16 cellular contexts compared by ENCODE assay signal in genomic region chr2:230731512-230731911, GRCh38. TPM values are rescaled to one million over a fixed set of nuclear protein-coding genes. Genes with fewer than 3 reads are reported as not detected.
DNase-seq lines count a peak whose midpoint lies in the region; ATAC-seq, FAIRE-seq and TF ChIP-seq lines count a peak whose summit lies in the region.
"Had no signal": no experiment of that assay in that cellular context is flagged by ENCODE, and none has a peak within 500 bp of the region (broad histone marks: within the 10 kb centered on the region; RNA-seq: fewer than 3 reads in every experiment).

No MANE protein-coding gene starts in this region.

- H3K4me1 Mint-ChIP-seq in GM23338, result peaks cover 45% of the 10 kb centered on the region
- peaks cover 49% of the 10 kb centered on the region for H3K4me1 Mint-ChIP-seq in WTC11

- no peaks in the 10 kb centered on the region for H3K9me2 ChIP-seq in GM23338 (ENCODE audit: insufficient read depth)

- WGBS in HepG2 (ENCODE audit: low lambda C conversion rate), result 97% methylated on average over 6 of the region's 6 CpGs
- WGBS in right lobe of liver (ENCODE audit: insufficient coverage, low coverage, low lambda C conversion rate, missing lambda C conversion rate), result 98% methylated on average over 6 of the region's 6 CpGs

- H3K79me2 ChIP-seq in HepG2 (ENCODE audit: insufficient read depth, low read length), result peaks cover 21% of the 10 kb centered on the region
- H3K79me2 ChIP-seq in GM23338 (replicated peaks; ENCODE audit: insufficient read depth), result peaks cover 100% of the 10 kb centered on the region

- CTCF ChIA-PET in HepG2 (lab: Yijun Ruan, JAX; ENCODE audit: low intra/inter-chr PET ratio, low total read pairs), result no interaction called here
- CTCF ChIA-PET in WTC11 (lab: Charles Lee), result interaction anchor here (1.0 kb wide), 2 partner anchors 18 to 31 kb away, joined by 3 to 5 read pairs; no protein-coding TSS in a partner anchor

- H3K9ac ChIP-seq in HepG2 (ENCODE audit: insufficient read depth, low read depth, low read length), result no peak overlapping the region

- ATAC-seq in HepG2 (no peak), right lobe of liver (no peak), GM23338 (no peak), WTC11 (no peak)
- ATAC-seq: CD8-positive, alpha-beta T cell; GM12878 had no signal

- TF ChIP-seq POLR2A in HepG2 (IDR thresholded peaks at IDR 0.05; ENCODE audit: insufficient read depth in 1 of 2, low read depth in 2 of 2, low read length in 2 of 2) (no peak), right lobe of liver (IDR thresholded peaks at IDR 0.05) (no peak)

- FAIRE-seq in HepG2 (lab: Jason Lieb, UNC), result no peak
- FAIRE-seq: GM12878 had no signal

- H3K9me3 Mint-ChIP-seq in GM23338 (no peaks in the 10 kb centered on the region; the same call in 2 of the 3 replicates), WTC11 (no peaks in the 10 kb centered on the region)
- H3K9me3 Mint-ChIP-seq: CD8-positive, alpha-beta T cell; H9; HFFc6 had no signal

- no peak for TF ChIP-seq EP300 in HepG2 (IDR thresholded peaks at IDR 0.05; ENCODE audit: low read depth in 2 of 2, low read length in 2 of 2)
- no peak for TF ChIP-seq EP300 in HepG2 (CRISPR knock-in tag; IDR thresholded peaks at IDR 0.05; ENCODE audit: borderline replicate concordance)

- no peak for TF ChIP-seq RAD21 in HepG2 (CRISPR knock-in tag; IDR thresholded peaks at IDR 0.05)

- H3K4me1 ChIP-seq in HepG2 (ENCODE audit: insufficient read depth, low read length) (peaks cover 13% of the 10 kb centered on the region), right lobe of liver (peaks cover 0 to 8% (median 3%) of the 10 kb centered on the region in 4 donors), GM23338 (ENCODE audit: insufficient read depth) (peaks cover 46% of the 10 kb centered on the region)

- no peaks in the 10 kb centered on the region for H3K36me3 Mint-ChIP-seq in GM23338 (ENCODE audit: low read depth)
- no peaks in the 10 kb centered on the region for H3K36me3 Mint-ChIP-seq in WTC11

- H3K4me3 ChIP-seq in HepG2 (replicated peaks in 1 of 3; ENCODE audit: insufficient read depth in 1 of 3, low read depth in 2 of 3, low read length in 3 of 3), result no peak overlapping the region
- no peak overlapping the region for H3K4me3 ChIP-seq in right lobe of liver
- no peak overlapping the region for H3K4me3 ChIP-seq in GM23338
- H3K4me3 ChIP-seq: GM12878 had no signal

- in situ Hi-C loops in HepG2 (cut with HindIII; ENCODE audit: extremely low pct_ligation_motif_present, low pct_unique_long_range_greater_than_20kb), result no loop called here

- peak overlapping the region; percentile 60; the same call in 1 of the 2 replicates for H3K27ac Mint-ChIP-seq in GM23338
- no peak overlapping the region for H3K27ac Mint-ChIP-seq in WTC11
- H3K27ac Mint-ChIP-seq: HFFc6 had no signal

- no peaks in the 10 kb centered on the region for H3K27me3 ChIP-seq in HepG2 (ENCODE audit: control insufficient read depth in 1 of 2, insufficient read depth in 2 of 2, low read length in 2 of 2)
- no peaks in the 10 kb centered on the region for H3K27me3 ChIP-seq in right lobe of liver
- no peaks in the 10 kb centered on the region for H3K27me3 ChIP-seq in GM23338 (ENCODE audit: insufficient read depth)

- H3K9me3 ChIP-seq in HepG2 (ENCODE audit: low read length) (no peaks in the 10 kb centered on the region), right lobe of liver (no peaks in the 10 kb centered on the region)
- H3K9me3 ChIP-seq: Caco-2 had no signal

- H3K27me3 Mint-ChIP-seq in GM23338 (ENCODE audit: insufficient read depth, low read depth, poor library complexity) (no peaks in the 10 kb centered on the region), WTC11 (ENCODE audit: low read depth) (no peaks in the 10 kb centered on the region)

- H3K36me3 ChIP-seq in HepG2 (replicated peaks in 1 of 2; ENCODE audit: control insufficient read depth in 1 of 2, insufficient read depth in 2 of 2, low read length in 2 of 2) (peaks cover 0 to 1% of the 10 kb centered on the region in 2 experiments; a peak in 1 of 5 replicates), right lobe of liver (no peaks in the 10 kb centered on the region), GM23338 (ENCODE audit: insufficient read depth) (no peaks in the 10 kb centered on the region)

- H3K4me3 Mint-ChIP-seq in GM23338, result no peak overlapping the region
- no peak overlapping the region for H3K4me3 Mint-ChIP-seq in WTC11
- H3K4me3 Mint-ChIP-seq: CD8-positive, alpha-beta T cell; H9; HFFc6 had no signal

- H4K20me1 ChIP-seq in HepG2 (ENCODE audit: insufficient read depth, low read length), result 0 out of 2 replicates have a peak, but pooled peaks cover 3% of the 10 kb centered on the region
- peaks cover 12% of the 10 kb centered on the region; the same call in 1 of the 2 replicates for H4K20me1 ChIP-seq in GM23338 (replicated peaks; ENCODE audit: insufficient read depth)

- no peak for TF ChIP-seq CTCF in HepG2 (CRISPR knock-in tag; IDR thresholded peaks at IDR 0.05)
- no peak for TF ChIP-seq CTCF in right lobe of liver (IDR thresholded peaks at IDR 0.05)
- no peak for TF ChIP-seq CTCF in GM23338 (conservative IDR thresholded peaks at IDR 0.05; ENCODE audit: low read depth in 2 of 2)
- TF ChIP-seq CTCF in WTC11 (IDR thresholded peaks at IDR 0.05), result no peak

- H3F3A ChIP-seq in GM23338 (replicated peaks; ENCODE audit: low read depth), result no peaks in the 10 kb centered on the region

- H3K27ac ChIP-seq in HepG2 (ENCODE audit: extremely low read length, insufficient read depth, low read length), result no peak overlapping the region
- H3K27ac ChIP-seq in right lobe of liver, result no peak overlapping the region
- H3K27ac ChIP-seq in GM23338 (ENCODE audit: low read depth), result no peak overlapping the region

- H2AFZ ChIP-seq in HepG2 (ENCODE audit: low read length) (no peak overlapping the region), GM23338 (no peak overlapping the region)

- BruUV-seq in HepG2 (replicated peaks; lab: Mats Ljungman, UMichigan), result no TSS peak

- H3K4me2 ChIP-seq in HepG2 (ENCODE audit: low read depth, low read length) (no peak overlapping the region), GM23338 (0 out of 2 replicates have a peak overlapping the region, but pooled peaks have one; percentile 57)

- intact Hi-C loops in HepG2 (cut with micrococcal nuclease; ENCODE audit: unreplicated experiment) (no loop called here), right lobe of liver (cut with DNase I) (no loop called here)

- POLR2A ChIA-PET in HepG2 (lab: Yijun Ruan, JAX), result no interaction called here
- POLR2A ChIA-PET in WTC11 (lab: Charles Lee), result no interaction called here

- DNase-seq in HepG2 (ENCODE audit: low spot score), result no peak
- DNase-seq in right lobe of liver, result no peak
- DNase-seq in GM23338 (ENCODE audit: low spot score), result no peak
- no peak for DNase-seq in WTC11 (ENCODE audit: low spot score)
- DNase-seq in EL, result no peak
- DNase-seq in HCEC 1CT, result no peak
- no peak for DNase-seq in retina
- DNase-seq: C1 segment of cervical spinal cord; Caco-2; CD8-positive, alpha-beta T cell; DMS153; DND-41; GDM1; H9; HFFc6 had no signal

TF ChIP-seq in HepG2, 621 proteins besides CTCF, POLR2A, EP300 and RAD21:
- TF ChIP-seq ZNF335 (CRISPR knock-in tag; IDR thresholded peaks at IDR 0.05) (no peak), ZNF121 (CRISPR knock-in tag; IDR thresholded peaks at IDR 0.05) (peak; percentile 81)

TF ChIP-seq in WTC11, 78 proteins besides CTCF, POLR2A, EP300 and RAD21:
- TF ChIP-seq ZNF121 (CRISPR knock-in tag; IDR thresholded peaks at IDR 0.05), result peak; percentile 97
- no peak for TF ChIP-seq SOX15 (CRISPR knock-in tag; IDR thresholded peaks at IDR 0.05)

RNA-seq across cellular contexts. Expression of gene CAB39, which starts 18.9 kb away (rescaled TPM):
- total RNA-seq in HepG2 (2016; rRNA removed; fragmentation: Illumina TruSeq; extraction: Trizol) (45.3 and 59.5 TPM in 2 replicates), right lobe of liver (10 to 100 TPM; 25.3 to 32.4 (median 27.8) TPM), WTC11 (2021) (35.6 to 38.9 TPM (median 36.9 TPM) in 3 replicates)
- total RNA-seq in HepG2 (2016; cell fraction: cytosol; rRNA removed; fragmentation: Illumina TruSeq; extraction: Trizol; ENCODE audit: low read depth), result 9.2 and 9.7 TPM in 2 replicates
- total RNA-seq in HepG2 (2016; cell fraction: insoluble cytoplasmic fraction; rRNA removed; fragmentation: Illumina TruSeq; extraction: Trizol), result 46.6 and 55.2 TPM in 2 replicates
- 21.6 and 23.9 TPM in 2 replicates for total RNA-seq in HepG2 (2016; cell fraction: membrane; rRNA removed; fragmentation: Illumina TruSeq; extraction: Trizol)
- 33.9 and 39.0 TPM in 2 replicates for total RNA-seq in HepG2 (2016; cell fraction: nucleus; rRNA removed; fragmentation: Illumina TruSeq; extraction: Trizol)
- polyA plus RNA-seq in HepG2 (2011; rRNA removed) (18.8 and 19.3 TPM in 2 replicates), GM23338 (2016; fragmentation: Nextera tagmentation; extraction: Ambion mirVana) (15.5 and 18.7 TPM in 2 replicates)
- polyA plus RNA-seq in HepG2 (2011; cell fraction: cytosol; rRNA removed), result 8.2 and 15.0 TPM in 2 replicates
- polyA plus RNA-seq in HepG2 (2011; cell fraction: nucleus; rRNA removed), result 10.7 and 15.8 TPM in 2 replicates
- polyA plus RNA-seq in HepG2 (2012), result 26.1 and 26.8 TPM in 2 replicates
- 2.2 and 2.5 TPM in 2 replicates for polyA plus RNA-seq in HepG2 (2016; cell fraction: cytosol; fragmentation: Illumina TruSeq; extraction: Trizol; ENCODE audit: low read depth)
- 44.1 and 46.7 TPM in 2 replicates for polyA plus RNA-seq in HepG2 (2016; cell fraction: insoluble cytoplasmic fraction; fragmentation: Illumina TruSeq; extraction: Trizol; ENCODE audit: low read depth)
- polyA plus RNA-seq in HepG2 (2016; cell fraction: membrane; fragmentation: Illumina TruSeq; extraction: Trizol; ENCODE audit: low read depth), result 10.7 and 11.2 TPM in 2 replicates
- polyA plus RNA-seq in HepG2 (2016; cell fraction: nucleus; fragmentation: Illumina TruSeq; extraction: Trizol; ENCODE audit: insufficient read depth, low read depth), result 30.1 and 35.6 TPM in 2 replicates
- 20.0 and 27.9 TPM in 2 replicates for polyA minus RNA-seq in HepG2 (2011; rRNA and poly(A)+ RNA removed; ENCODE audit: low replicate concordance)
- 24.9 and 29.5 TPM in 2 replicates for polyA minus RNA-seq in HepG2 (2011; cell fraction: cytosol; rRNA and poly(A)+ RNA removed)
- polyA minus RNA-seq in HepG2 (2011; cell fraction: nucleus; rRNA and poly(A)+ RNA removed), result 29.0 and 50.4 TPM in 2 replicates
- 67.5 and 73.9 TPM in 2 replicates for total RNA-seq in GM23338 (2014; rRNA removed; shearing (Covaris generic))

Comparison
In these comparisons a context has a peak if more than half of its experiments do, and no peak if none do; other contexts are left out.
1. Of the 50 proteins assayed by ChIP-seq in both HepG2 and WTC11: peak only in HepG2: none; only in WTC11: none; in both: ZNF121; in neither: 49.